16 cellular contexts compared by ENCODE assay signal in genomic region chr19:58350001-58350801, GRCh38.
A peak's percentile ranks its signal among the peaks of the same experiment; 100 is the strongest.
DNase-seq lines count a peak whose midpoint lies in the region; ATAC-seq lines count a peak whose summit lies in the region.
"Had no signal": no experiment of that assay in that cellular context is flagged by ENCODE, and none has a peak within 500 bp of the region (broad histone marks: within the 10 kb centered on the region; RNA-seq: fewer than 3 reads in every experiment).

No MANE protein-coding gene starts in this region.

- peak overlapping the region; percentile 9 for H3K27ac Mint-ChIP-seq in central memory CD8-positive, alpha-beta T cell (ENCODE audit: low read depth)
- peak overlapping the region; percentile 87 for H3K27ac Mint-ChIP-seq in stimulated activated effector memory CD8-positive, alpha-beta T cell treated with anti-CD3 and anti-CD28 coated beads, Interleukin-12 subunit alpha, Interleukin-12 subunit beta, amount 100 ng/mL, for 72 hours
- H3K27ac Mint-ChIP-seq: activated CD4-positive, alpha-beta T cell treated with anti-CD3 and anti-CD28 coated beads, Interleukin-2, amount 10 ng/mL, durations not matched to agents 24 days and 14 days; CD4-positive, alpha-beta T cell; effector memory CD8-positive, alpha-beta T cell had no signal

- peaks cover 24% of the 10 kb centered on the region for H3K4me1 Mint-ChIP-seq in central memory CD8-positive, alpha-beta T cell
- peaks cover 35% of the 10 kb centered on the region for H3K4me1 Mint-ChIP-seq in stimulated activated effector memory CD8-positive, alpha-beta T cell treated with anti-CD3 and anti-CD28 coated beads, Interleukin-12 subunit alpha, Interleukin-12 subunit beta, amount 100 ng/mL, for 72 hours

- no peak overlapping the region for H3K4me3 Mint-ChIP-seq in central memory CD8-positive, alpha-beta T cell
- H3K4me3 Mint-ChIP-seq in stimulated activated effector memory CD8-positive, alpha-beta T cell treated with anti-CD3 and anti-CD28 coated beads, Interleukin-12 subunit alpha, Interleukin-12 subunit beta, amount 100 ng/mL, for 72 hours = peak overlapping the region; percentile 14
- H3K4me3 Mint-ChIP-seq: CD4-positive, alpha-beta T cell; effector memory CD8-positive, alpha-beta T cell had no signal

- no peak for ATAC-seq in central memory CD8-positive, alpha-beta T cell (replicated peaks; ENCODE audit: extremely low read depth, poor library complexity, severe bottlenecking)
- ATAC-seq in stimulated activated effector memory CD8-positive, alpha-beta T cell treated with anti-CD3 and anti-CD28 coated beads, Interleukin-12 subunit alpha, Interleukin-12 subunit beta, amount 100 ng/mL, for 72 hours = no peak
- ATAC-seq in HG03442 (IDR thresholded peaks at IDR 0.05; ENCODE audit: unreplicated experiment) = no peak
- ATAC-seq in HG03565 (IDR thresholded peaks at IDR 0.05; ENCODE audit: unreplicated experiment) = no peak
- ATAC-seq: effector memory CD8-positive, alpha-beta T cell had no signal

- peak; percentile 6 for DNase-seq in NCI-H1105 treated with DMSO at 0.1 percent for 48 hours (lab: John Stamatoyannopoulos, UW)
- DNase-seq in NCI-H1105 (lab: John Stamatoyannopoulos, UW) = no peak
- no peak for DNase-seq in central memory CD8-positive, alpha-beta T cell (ENCODE audit: low spot score in 2 of 2)
- peak; percentile 66 for DNase-seq in left kidney (ENCODE audit: low read depth, low spot score)
- no peak for DNase-seq in stimulated activated effector memory CD8-positive, alpha-beta T cell treated with anti-CD3 and anti-CD28 coated beads, Interleukin-12 subunit alpha, Interleukin-12 subunit beta, amount 100 ng/mL, for 72 hours (ENCODE audit: low spot score in 2 of 2)
- DNase-seq in EL = no peak
- DNase-seq: 8988T; activated CD4-positive, alpha-beta T cell treated with anti-CD3 and anti-CD28 coated beads, Interleukin-2, amount 10 ng/mL, durations not matched to agents 24 days and 14 days; CD4-positive, alpha-beta T cell; effector memory CD8-positive, alpha-beta T cell; NCI-H1092 treated with DMSO at 0.1 percent for 48 hours; pancreas; SHP77 treated with DMSO at 0.1 percent for 48 hours; T-helper 9 cell had no signal

- no peaks in the 10 kb centered on the region for H3K9me3 Mint-ChIP-seq in central memory CD8-positive, alpha-beta T cell
- H3K9me3 Mint-ChIP-seq in stimulated activated effector memory CD8-positive, alpha-beta T cell treated with anti-CD3 and anti-CD28 coated beads, Interleukin-12 subunit alpha, Interleukin-12 subunit beta, amount 100 ng/mL, for 72 hours = no peaks in the 10 kb centered on the region
- H3K9me3 Mint-ChIP-seq: activated CD4-positive, alpha-beta T cell treated with anti-CD3 and anti-CD28 coated beads, Interleukin-2, amount 10 ng/mL, durations not matched to agents 24 days and 14 days; CD4-positive, alpha-beta T cell had no signal

- peaks cover 4% of the 10 kb centered on the region for H3K36me3 Mint-ChIP-seq in central memory CD8-positive, alpha-beta T cell (ENCODE audit: insufficient read depth)
- H3K36me3 Mint-ChIP-seq in stimulated activated effector memory CD8-positive, alpha-beta T cell treated with anti-CD3 and anti-CD28 coated beads, Interleukin-12 subunit alpha, Interleukin-12 subunit beta, amount 100 ng/mL, for 72 hours = peaks cover 19% of the 10 kb centered on the region

- H3K27me3 Mint-ChIP-seq in central memory CD8-positive, alpha-beta T cell = no peaks in the 10 kb centered on the region
- H3K27me3 Mint-ChIP-seq: activated CD4-positive, alpha-beta T cell treated with anti-CD3 and anti-CD28 coated beads, Interleukin-2, amount 10 ng/mL, durations not matched to agents 24 days and 14 days; effector memory CD8-positive, alpha-beta T cell had no signal

Comparison
In these comparisons a context has a peak if more than half of its experiments do, and no peak if none do; other contexts are left out.
1. DNase-seq: peak in NCI-H1105 treated with DMSO at 0.1 percent for 48 hours (single experiment) and left kidney (single experiment); none in NCI-H1105 (single experiment), central memory CD8-positive, alpha-beta T cell (0 of 2), stimulated activated effector memory CD8-positive, alpha-beta T cell treated with anti-CD3 and anti-CD28 coated beads, Interleukin-12 subunit alpha, Interleukin-12 subunit beta, amount 100 ng/mL, for 72 hours (0 of 2) and EL (single experiment).